ENCODE assay signal across 1 cellular context in the genomic region with DNA sequence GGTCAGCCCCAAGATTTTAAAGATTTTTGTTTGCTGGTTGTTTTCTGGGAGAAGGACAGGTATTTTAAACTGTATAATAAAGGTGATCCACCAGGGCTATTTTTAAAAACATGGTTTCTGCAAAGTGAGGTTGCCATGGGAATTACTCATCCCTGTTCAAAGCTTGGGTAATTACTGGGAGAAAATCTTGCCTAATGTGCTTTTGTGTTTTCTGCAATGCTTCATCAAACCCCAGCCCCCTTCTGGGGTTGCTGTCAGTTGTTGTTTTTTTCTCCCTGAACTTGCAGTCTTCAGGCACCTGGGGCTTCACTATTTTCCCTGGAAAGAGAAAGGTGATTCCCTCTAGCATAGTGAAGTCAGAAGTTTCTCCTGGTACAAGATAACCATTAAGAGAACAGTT.
TF ChIP-seq lines count a peak whose summit lies in the region.

No MANE protein-coding gene starts in this region.

TF ChIP-seq in GM23338, 12 proteins besides CTCF, POLR2A, EP300 and RAD21 (continued from another document):
- TF ChIP-seq EZH2 (IDR thresholded peaks at IDR 0.05; ENCODE audit: low read depth, unreplicated experiment) = no peak
